In genomic region chr1:107741242-107741641, GRCh38 we compare ENCODE assay signal across 16 cellular contexts.
A peak's percentile ranks its signal among the peaks of the same experiment; 100 is the strongest.
DNase-seq lines count a peak whose midpoint lies in the region; ATAC-seq and TF ChIP-seq lines count a peak whose summit lies in the region.
"Had no signal": no experiment of that assay in that cellular context is flagged by ENCODE, and none has a peak within 500 bp of the region (broad histone marks: within the 10 kb centered on the region; RNA-seq: fewer than 3 reads in every experiment).

No MANE protein-coding gene starts in this region.

- H4K91ac ChIP-seq in mesenchymal stem cell (ENCODE audit: low read length) = no peak overlapping the region

- no peaks in the 10 kb centered on the region for H3K27me3 Mint-ChIP-seq in stimulated activated naive B cell treated with anti-CD40 and anti-IgM and Interleukin-4, amounts not matched to agents 10 μg/mL and 1 μg/mL and 100 μg/mL, for 72 hours

- H3K79me1 ChIP-seq in mesenchymal stem cell (replicated peaks; ENCODE audit: low read length, poor library complexity, severe bottlenecking) = no peaks in the 10 kb centered on the region

- H3K27me3 ChIP-seq in mesenchymal stem cell (ENCODE audit: control insufficient read depth in 1 of 2, insufficient read depth in 1 of 2, low read length in 2 of 2) (no peaks in the 10 kb centered on the region), heart left ventricle (no peaks in the 10 kb centered on the region)
- H3K27me3 ChIP-seq: SJSA1 had no signal

- no peak overlapping the region for H3K4me2 ChIP-seq in mesenchymal stem cell (ENCODE audit: low read length, poor library complexity, severe bottlenecking)

- H2AK5ac ChIP-seq in mesenchymal stem cell (ENCODE audit: low read length, severe bottlenecking) = no peak overlapping the region

- H2BK12ac ChIP-seq in mesenchymal stem cell (ENCODE audit: low read length in 2 of 2) = no peak overlapping the region

- peak overlapping the region; percentile 35 for H4K8ac ChIP-seq in mesenchymal stem cell (ENCODE audit: low read length)

- no peak overlapping the region for H3K4ac ChIP-seq in mesenchymal stem cell (ENCODE audit: low read depth in 1 of 2, low read length in 2 of 2)

- no peak overlapping the region for H2BK15ac ChIP-seq in mesenchymal stem cell (ENCODE audit: low read depth, poor library complexity, severe bottlenecking)

- H3K4me1 ChIP-seq in mesenchymal stem cell (ENCODE audit: control insufficient read depth, insufficient read depth, low read depth, low read length) = no peaks in the 10 kb centered on the region
- H3K4me1 ChIP-seq in heart left ventricle = peaks cover 0 to 25% (median 0%) of the 10 kb centered on the region in 12 donors
- H3K4me1 ChIP-seq: SJSA1 had no signal

- H3K36me3 ChIP-seq in mesenchymal stem cell (ENCODE audit: control insufficient read depth in 1 of 2, insufficient read depth in 2 of 2, low read depth in 1 of 2, low read length in 2 of 2) (no peaks in the 10 kb centered on the region), heart left ventricle (no peaks in the 10 kb centered on the region)
- H3K36me3 ChIP-seq: SJSA1 had no signal

- TF ChIP-seq CTCF in C4-2B (conservative IDR thresholded peaks at IDR 0.05) (no peak), heart left ventricle (IDR thresholded peaks at IDR 0.05) (no peak)

- no peak for TF ChIP-seq POLR2A in heart left ventricle (IDR thresholded peaks at IDR 0.05)

- H3K4me3 ChIP-seq in mesenchymal stem cell (ENCODE audit: insufficient read depth in 1 of 2, low read depth in 1 of 2, low read length in 2 of 2) (no peak overlapping the region), heart left ventricle (no peak overlapping the region)
- H3K4me3 ChIP-seq: SJSA1 had no signal

- H3K9me3 ChIP-seq in mesenchymal stem cell (ENCODE audit: control insufficient read depth, low read length) (no peaks in the 10 kb centered on the region), heart left ventricle (no peaks in the 10 kb centered on the region)
- H3K9me3 ChIP-seq: SJSA1 had no signal

- H2AFZ ChIP-seq in mesenchymal stem cell (ENCODE audit: low read depth, low read length) = no peak overlapping the region

- no peak overlapping the region for H2BK120ac ChIP-seq in mesenchymal stem cell (ENCODE audit: low read depth, low read length)

- H3K4me3 Mint-ChIP-seq in stimulated activated naive B cell treated with anti-CD40 and anti-IgM and Interleukin-4, amounts not matched to agents 10 μg/mL and 1 μg/mL and 100 μg/mL, for 72 hours = no peak overlapping the region
- H3K4me3 Mint-ChIP-seq: CD14-positive monocyte had no signal

- H3K9ac ChIP-seq in mesenchymal stem cell (ENCODE audit: low read length) = no peak overlapping the region

- H3K9me3 Mint-ChIP-seq in stimulated activated naive B cell treated with anti-CD40 and anti-IgM and Interleukin-4, amounts not matched to agents 10 μg/mL and 1 μg/mL and 100 μg/mL, for 72 hours = no peaks in the 10 kb centered on the region

- H3K14ac ChIP-seq in mesenchymal stem cell (ENCODE audit: low read length in 2 of 2) = peak overlapping the region in 1 of 2 experiments; percentile 2

- no peak for ATAC-seq in stimulated activated naive B cell treated with anti-CD40 and anti-IgM and Interleukin-4, amounts not matched to agents 10 μg/mL and 1 μg/mL and 100 μg/mL, for 72 hours (replicated peaks)
- ATAC-seq in heart left ventricle (no peak), GM18867 (IDR thresholded peaks at IDR 0.05; ENCODE audit: unreplicated experiment) (no peak), GM18519 (IDR thresholded peaks at IDR 0.05; ENCODE audit: low FRiP score, unreplicated experiment) (no peak)

- H3K27ac Mint-ChIP-seq in stimulated activated naive B cell treated with anti-CD40 and anti-IgM and Interleukin-4, amounts not matched to agents 10 μg/mL and 1 μg/mL and 100 μg/mL, for 72 hours = peak overlapping the region; percentile 82
- H3K27ac Mint-ChIP-seq: CD14-positive monocyte had no signal

- peaks cover 14 to 18% of the 10 kb centered on the region in 2 donors for H3K36me3 Mint-ChIP-seq in stimulated activated naive B cell treated with anti-CD40 and anti-IgM and Interleukin-4, amounts not matched to agents 10 μg/mL and 1 μg/mL and 100 μg/mL, for 72 hours

- H3K27ac ChIP-seq in C4-2B = peak overlapping the region; percentile 41; the same call in 1 of the 2 replicates
- H3K27ac ChIP-seq in mesenchymal stem cell (ENCODE audit: low read length, poor library complexity, severe bottlenecking) = no peak overlapping the region
- H3K27ac ChIP-seq in heart left ventricle = no peak overlapping the region
- H3K27ac ChIP-seq: SJSA1 had no signal

- intact Hi-C loops in heart left ventricle (cut with DNase I) = loop anchor here in 1 of 10 donors (10.0 kb wide), 1 partner anchor 306 kb away; no protein-coding TSS in a partner anchor

- no peak overlapping the region for H3K23ac ChIP-seq in mesenchymal stem cell (ENCODE audit: low read length in 2 of 2)

- H3K4me1 Mint-ChIP-seq in stimulated activated naive B cell treated with anti-CD40 and anti-IgM and Interleukin-4, amounts not matched to agents 10 μg/mL and 1 μg/mL and 100 μg/mL, for 72 hours = peaks cover 37 to 66% of the 10 kb centered on the region in 2 donors

- DNase-seq in dedifferentiated amniotic fluid mesenchymal stem cell (ENCODE audit: extremely low spot score) (peak; percentile 14), mesenchymal stem cell (no peak), heart left ventricle (no peak)
- DNase-seq in stimulated activated naive B cell treated with anti-CD40 and anti-IgM and Interleukin-4, amounts not matched to agents 10 μg/mL and 1 μg/mL and 100 μg/mL, for 72 hours = no peak
- DNase-seq: IMR-90, MV-4-11, NCI-H187 treated with DMSO at 0.1 percent for 48 hours, NCI-H2107, NCI-H446 treated with DMSO at 0.1 percent for 48 hours, NCI-H526 treated with DMSO at 0.1 percent for 48 hours, OCI-M1 had no signal

- H3K18ac ChIP-seq in mesenchymal stem cell (ENCODE audit: low read depth in 1 of 2, low read length in 2 of 2) = no peak overlapping the region

- WGBS in mesenchymal stem cell = 91% methylated on average over 2 of the region's 4 CpGs
- WGBS in heart left ventricle, 4 donors = 90 to 93% (median 91%) methylated on average over 4 of the region's 4 CpGs

- H2BK5ac ChIP-seq in mesenchymal stem cell (ENCODE audit: low read depth, low read length, poor library complexity, severe bottlenecking) = no peak overlapping the region
